ENCODE assay signal across 8 cellular contexts in genomic region chr14:34554540-34555250, GRCh38. TPM values are rescaled to one million over a fixed set of nuclear protein-coding genes. Genes with fewer than 3 reads are reported as not detected.
DNase-seq lines count a peak whose midpoint lies in the region; ATAC-seq, FAIRE-seq and TF ChIP-seq lines count a peak whose summit lies in the region.

No MANE protein-coding gene starts in this region.

- H3K27ac ChIP-seq in esophagus muscularis mucosa (replicated peaks in 1 of 4) = peak overlapping the region; percentile 54 to 76 (median 68)

- in situ Hi-C loops in G401 (cut with HindIII; ENCODE audit: low sequenced_read_pairs) = no loop called here

- no peak for TF ChIP-seq CTCF in esophagus muscularis mucosa (IDR thresholded peaks at IDR 0.05)

- H3K36me3 ChIP-seq in esophagus muscularis mucosa = no peaks in the 10 kb centered on the region

- WGBS in esophagus muscularis mucosa = 65% methylated on average over 9 of the region's 9 CpGs

- intact Hi-C loops in esophagus muscularis mucosa (cut with DNase I) = no loop called here

- no peak for FAIRE-seq in GM12891 (lab: Jason Lieb, UNC)

- H3K27me3 ChIP-seq in esophagus muscularis mucosa = no peaks in the 10 kb centered on the region

- H3K4me3 ChIP-seq in esophagus muscularis mucosa = no peak overlapping the region
- peak overlapping the region; percentile 9 for H3K4me3 ChIP-seq in skeletal muscle cell (ENCODE audit: low read depth, low read length)

- no peak for TF ChIP-seq EP300 in esophagus muscularis mucosa (IDR thresholded peaks at IDR 0.05)

- H3K4me1 ChIP-seq in esophagus muscularis mucosa = peaks cover 0 to 11% (median 10%) of the 10 kb centered on the region in 4 donors

- peak; percentile 40 for DNase-seq in G401 (ENCODE audit: low spot score)
- DNase-seq in esophagus muscularis mucosa (ENCODE audit: extremely low spot score) = no peak
- peak; percentile 29 for DNase-seq in skeletal muscle cell (ENCODE audit: low read depth)
- no peak for DNase-seq in Kasumi-1 (lab: John Stamatoyannopoulos, UW)
- no peak for DNase-seq in GM12891 (ENCODE audit: insufficient read length, low spot score)
- DNase-seq in HK-2 (ENCODE audit: unreplicated experiment) = no peak

- no peak for ATAC-seq in HG02981 (IDR thresholded peaks at IDR 0.05; ENCODE audit: unreplicated experiment)

- H3K9me3 ChIP-seq in esophagus muscularis mucosa = no peaks in the 10 kb centered on the region

- TF ChIP-seq POLR2A in Raji (IDR thresholded peaks at IDR 0.05; ENCODE audit: insufficient read depth, low read depth, low read length) = peak; percentile 20; the same call in 1 of the 2 replicates
- no peak for TF ChIP-seq POLR2A in esophagus muscularis mucosa (IDR thresholded peaks at IDR 0.05; ENCODE audit: low read depth)
- TF ChIP-seq POLR2A in GM12891 (IDR thresholded peaks at IDR 0.05; ENCODE audit: low read depth, low read length) = no peak

TF ChIP-seq in GM12891, 5 proteins besides CTCF, POLR2A, EP300 and RAD21:
- no peak for TF ChIP-seq POLR2AphosphoS5 (IDR thresholded peaks at IDR 0.05; ENCODE audit: low read depth, low read length)
- TF ChIP-seq TAF1 (IDR thresholded peaks at IDR 0.05; ENCODE audit: low read depth, low read length) = no peak
- no peak for TF ChIP-seq PAX5 (IDR thresholded peaks at IDR 0.05; ENCODE audit: insufficient read depth, low read length, severe bottlenecking)
- no peak for TF ChIP-seq SPI1 (IDR thresholded peaks at IDR 0.05; ENCODE audit: low read depth, low read length)
- TF ChIP-seq POU2F2 (IDR thresholded peaks at IDR 0.05; ENCODE audit: low read depth, low read length) = no peak
TF ChIP-seq in GM12891: peak in this region for 0.

RNA-seq across cellular contexts. Expression of gene EAPP, which starts 15.2 kb away (rescaled TPM):
- total RNA-seq in G401 (2014; rRNA removed; shearing (Covaris generic)) = 49.2 and 53.8 TPM in 2 replicates
- 10 to 100 TPM; 24.1 to 33.8 (median 30.4) TPM for total RNA-seq in esophagus muscularis mucosa
- 34.8 TPM for polyA plus RNA-seq in GM12891 (2012; ENCODE audit: low read depth, missing spikeins)

Comparison
In these comparisons a context has a peak if more than half of its experiments do, and no peak if none do; other contexts are left out.
1. DNase-seq: peak in G401 (single experiment) and skeletal muscle cell (single experiment); none in esophagus muscularis mucosa (single experiment), Kasumi-1 (0 of 2), GM12891 (single experiment) and HK-2 (single experiment).